Comparison of ENCODE assay signal across 7 cellular contexts in the genomic region with DNA sequence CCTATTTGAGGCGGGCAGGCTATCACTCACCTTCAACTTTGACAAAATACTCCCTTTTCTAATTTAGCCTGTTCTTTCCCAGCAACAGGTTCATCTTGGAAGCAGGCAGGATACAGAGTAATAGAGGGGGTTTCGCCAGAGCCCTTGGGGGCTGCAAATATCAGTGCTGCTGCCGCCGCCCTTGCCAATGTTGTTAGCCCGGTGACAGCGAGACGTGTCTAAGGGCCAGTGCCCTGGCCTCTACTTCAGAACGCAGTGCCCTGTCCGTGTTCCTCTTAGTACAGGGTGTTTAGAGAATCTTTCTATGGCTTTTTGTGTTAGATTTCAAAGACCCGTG. TPM values are rescaled to one million over a fixed set of nuclear protein-coding genes. Genes with fewer than 3 reads are reported as not detected.
DNase-seq lines count a peak whose midpoint lies in the region; ATAC-seq, FAIRE-seq and TF ChIP-seq lines count a peak whose summit lies in the region.

No MANE protein-coding gene starts in this region.

- peak overlapping the region; percentile 93 for H3K9ac ChIP-seq in mucosa of stomach (ENCODE audit: low read length)

- ATAC-seq in SK-N-SH treated with all-trans-retinoic acid at 6 μM for 48 hours (peak; percentile 17; the same call in 2 of the 3 replicates), HG02870 (IDR thresholded peaks at IDR 0.05; ENCODE audit: unreplicated experiment) (no peak)

- WGBS in ectodermal cell, 2 experiments = 1% methylated on average over 10 of the region's 10 CpGs

- FAIRE-seq in D721Med (lab: Jason Lieb, UNC) = no peak

- H3K4me1 ChIP-seq in ectodermal cell (ENCODE audit: control insufficient read depth, insufficient read depth, low read length) (peaks cover 5% of the 10 kb centered on the region), mucosa of stomach (ENCODE audit: control insufficient read depth, insufficient read depth, low read length) (peaks cover under 1% of the 10 kb centered on the region)

- peak overlapping the region; percentile 9 for H3K27ac ChIP-seq in ectodermal cell (ENCODE audit: insufficient read depth, low read depth, low read length, poor library complexity, severe bottlenecking)

- DNase-seq in H7 = peak; percentile 24
- no peak for DNase-seq in inferior parietal cortex (ENCODE audit: extremely low spot score)
- no peak for DNase-seq in D721Med (ENCODE audit: insufficient read length, low spot score)

- TF ChIP-seq CTCF in D721Med (IDR thresholded peaks at IDR 0.05; ENCODE audit: insufficient read depth, missing control alignments) = no peak

- H3K36me3 ChIP-seq in H7 (replicated peaks; ENCODE audit: control insufficient read depth, insufficient read depth, low read length) (peaks cover 3% of the 10 kb centered on the region), ectodermal cell (ENCODE audit: control insufficient read depth, insufficient read depth, low read length) (peaks cover 6% of the 10 kb centered on the region), mucosa of stomach (ENCODE audit: control insufficient read depth, insufficient read depth, low read length) (peaks cover 4% of the 10 kb centered on the region)

- H3K9me3 ChIP-seq in ectodermal cell (ENCODE audit: control insufficient read depth, low read length) (no peaks in the 10 kb centered on the region), mucosa of stomach (ENCODE audit: control insufficient read depth, low read length) (no peaks in the 10 kb centered on the region)

- no peaks in the 10 kb centered on the region for H3K27me3 ChIP-seq in H7 (ENCODE audit: control insufficient read depth, insufficient read depth, low read length)
- no peaks in the 10 kb centered on the region for H3K27me3 ChIP-seq in ectodermal cell (ENCODE audit: control insufficient read depth, insufficient read depth, low read length, poor library complexity, severe bottlenecking)
- H3K27me3 ChIP-seq in mucosa of stomach (ENCODE audit: control insufficient read depth, insufficient read depth, low read length) = no peaks in the 10 kb centered on the region

- H3K4me3 ChIP-seq in H7 (ENCODE audit: insufficient read depth, low read depth, low read length) (peak overlapping the region; percentile 91), ectodermal cell (ENCODE audit: insufficient read depth, low read depth, low read length) (peak overlapping the region; percentile 83), mucosa of stomach (ENCODE audit: low read length) (peak overlapping the region; percentile 68)

TF ChIP-seq in SK-N-SH treated with all-trans-retinoic acid at 6 μM for 48 hours, 23 proteins besides CTCF, POLR2A, EP300 and RAD21:
- TF ChIP-seq PPARA (CRISPR knock-in tag; IDR thresholded peaks at IDR 0.05; ENCODE audit: borderline replicate concordance) (no peak), CREB5 (CRISPR knock-in tag; IDR thresholded peaks at IDR 0.05; ENCODE audit: low read depth) (no peak), ZNF565 (CRISPR knock-in tag; conservative IDR thresholded peaks at IDR 0.05; ENCODE audit: low read depth) (no peak)

RNA-seq across cellular contexts. Expression of gene FAM120AOS, which starts 0.7 kb away (rescaled TPM):
- total RNA-seq in H7 (2014; rRNA removed; shearing (Covaris generic)) = 37.7 and 46.8 TPM in 2 replicates
- 41.0 TPM for polyA plus RNA-seq in ectodermal cell (2013, experiment 1 of 4)
- polyA plus RNA-seq in ectodermal cell (2013, experiment 2 of 4) = 42.4 TPM
- 34.1 TPM for polyA plus RNA-seq in ectodermal cell (2013, experiment 3 of 4)
- polyA plus RNA-seq in ectodermal cell (2013, experiment 4 of 4) = 37.2 TPM

RNA-seq across cellular contexts. Expression of gene FAM120A, which starts 1.2 kb away (rescaled TPM):
- total RNA-seq in H7 (2014; rRNA removed; shearing (Covaris generic)) = 41.6 and 50.1 TPM in 2 replicates
- polyA plus RNA-seq in ectodermal cell (2013, experiment 1 of 4) = 30.4 TPM
- polyA plus RNA-seq in ectodermal cell (2013, experiment 2 of 4) = 27.2 TPM
- polyA plus RNA-seq in ectodermal cell (2013, experiment 3 of 4) = 24.4 TPM
- polyA plus RNA-seq in ectodermal cell (2013, experiment 4 of 4) = 27.0 TPM
